1 cellular context compared by ENCODE assay signal in the genomic region with DNA sequence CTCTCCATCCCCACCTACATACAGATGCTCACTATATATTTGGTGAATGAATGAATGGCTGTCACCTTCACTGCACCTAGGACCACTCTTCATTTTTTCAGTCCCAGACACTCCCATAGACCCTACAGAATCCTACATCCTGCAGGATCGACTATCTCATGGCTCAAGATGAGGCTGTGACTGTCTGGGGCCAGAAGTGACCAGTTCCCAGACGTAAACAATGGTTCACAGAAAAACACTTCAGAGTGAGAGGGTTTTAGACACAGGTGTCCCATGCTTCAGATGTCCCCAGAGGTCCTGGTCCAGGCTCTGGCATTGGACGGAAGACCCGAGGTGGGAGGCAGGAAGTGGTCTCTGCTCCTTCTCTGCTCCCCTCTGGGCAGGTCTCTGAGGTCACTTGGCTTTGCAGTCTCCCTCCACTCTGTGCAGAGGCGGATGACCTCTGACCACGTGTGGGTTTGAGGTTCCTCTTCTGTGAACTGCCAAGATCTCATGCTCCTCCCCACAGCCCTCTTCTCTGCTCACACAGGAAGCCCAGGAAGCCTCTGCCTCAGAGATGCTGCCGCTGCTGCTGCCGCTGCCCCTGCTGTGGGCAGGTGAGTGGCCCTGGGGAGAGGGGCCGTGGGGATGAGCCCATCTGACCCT.
TF ChIP-seq lines count a peak whose summit lies in the region.

No MANE protein-coding gene starts in this region.

TF ChIP-seq in HepG2, 621 proteins besides CTCF, POLR2A, EP300 and RAD21:
- TF ChIP-seq ZEB1 (IDR thresholded peaks at IDR 0.05; ENCODE audit: insufficient replicate concordance, low read depth) (no peak), PLRG1 (conservative IDR thresholded peaks at IDR 0.05) (no peak), GFI1 (CRISPR knock-in tag; IDR thresholded peaks at IDR 0.05; ENCODE audit: borderline replicate concordance) (no peak), ZBTB38 (CRISPR knock-in tag; IDR thresholded peaks at IDR 0.05) (no peak), ZNF235 (CRISPR knock-in tag; IDR thresholded peaks at IDR 0.05; ENCODE audit: borderline replicate concordance) (no peak), KLF12 (CRISPR knock-in tag; IDR thresholded peaks at IDR 0.05; ENCODE audit: borderline replicate concordance) (no peak), RBM39 (IDR thresholded peaks at IDR 0.05; ENCODE audit: low read depth, low read length, poor library complexity, severe bottlenecking) (no peak), SNAPC5 (CRISPR knock-in tag; IDR thresholded peaks at IDR 0.05; ENCODE audit: borderline replicate concordance) (no peak), SMAD9 (CRISPR knock-in tag; IDR thresholded peaks at IDR 0.05) (no peak), ZNF510 (CRISPR knock-in tag; IDR thresholded peaks at IDR 0.05; ENCODE audit: low read depth) (no peak), ZFP62 (CRISPR knock-in tag; IDR thresholded peaks at IDR 0.05) (no peak), MXD1 (CRISPR knock-in tag; IDR thresholded peaks at IDR 0.05) (no peak)
- TF ChIP-seq, protein P1, sequence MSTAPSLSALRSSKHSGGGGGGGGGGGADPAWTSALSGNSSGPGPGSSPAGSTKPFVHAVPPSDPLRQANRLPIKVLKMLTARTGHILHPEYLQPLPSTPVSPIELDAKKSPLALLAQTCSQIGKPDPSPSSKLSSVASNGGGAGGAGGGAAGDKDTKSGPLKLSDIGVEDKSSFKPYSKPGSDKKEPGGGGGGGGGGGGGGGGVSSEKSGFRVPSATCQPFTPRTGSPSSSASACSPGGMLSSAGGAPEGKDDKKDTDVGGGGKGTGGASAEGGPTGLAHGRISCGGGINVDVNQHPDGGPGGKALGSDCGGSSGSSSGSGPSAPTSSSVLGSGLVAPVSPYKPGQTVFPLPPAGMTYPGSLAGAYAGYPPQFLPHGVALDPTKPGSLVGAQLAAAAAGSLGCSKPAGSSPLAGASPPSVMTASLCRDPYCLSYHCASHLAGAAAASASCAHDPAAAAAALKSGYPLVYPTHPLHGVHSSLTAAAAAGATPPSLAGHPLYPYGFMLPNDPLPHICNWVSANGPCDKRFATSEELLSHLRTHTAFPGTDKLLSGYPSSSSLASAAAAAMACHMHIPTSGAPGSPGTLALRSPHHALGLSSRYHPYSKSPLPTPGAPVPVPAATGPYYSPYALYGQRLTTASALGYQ (CRISPR knock-in tag; IDR thresholded peaks at IDR 0.05) = no peak
